In the genomic region with DNA sequence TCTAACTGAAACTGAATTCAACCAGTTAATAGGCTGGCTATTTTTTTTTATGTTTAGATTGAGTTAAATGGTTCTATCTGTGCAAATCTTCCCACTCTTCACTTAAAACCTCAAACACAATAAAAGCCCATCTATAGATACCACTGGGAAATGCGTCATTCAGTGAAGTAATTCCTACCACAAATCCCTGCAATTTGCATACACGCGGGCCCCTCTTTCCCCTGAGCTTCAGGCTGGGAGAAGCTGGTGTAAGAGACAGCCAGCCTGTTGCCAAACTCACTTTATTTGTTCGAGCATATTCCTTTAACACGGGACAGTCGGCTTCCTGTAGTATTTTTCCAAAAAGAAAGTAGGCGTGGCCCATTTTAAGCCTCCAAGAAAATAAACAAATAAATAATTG, we compare ENCODE assay signal across 14 cellular contexts. TPM values are rescaled to one million over a fixed set of nuclear protein-coding genes. Genes with fewer than 3 reads are reported as not detected.
DNase-seq lines count a peak whose midpoint lies in the region; ATAC-seq and TF ChIP-seq lines count a peak whose summit lies in the region.
"Had no signal": no experiment of that assay in that cellular context is flagged by ENCODE, and none has a peak within 500 bp of the region (broad histone marks: within the 10 kb centered on the region; RNA-seq: fewer than 3 reads in every experiment).

No MANE protein-coding gene starts in this region.

- H3K4me3 Mint-ChIP-seq in T-helper 17 cell (peak overlapping the region; percentile 41), immature natural killer cell (peak overlapping the region in 4 of 5 donors; percentile 33 to 85 (median 80)), MCF 10A (ENCODE audit: unreplicated experiment) (no peak overlapping the region)

- intact Hi-C loops in MCF 10A (cut with micrococcal nuclease) = no loop called here

- no peaks in the 10 kb centered on the region for H3K9me3 ChIP-seq in T-helper 17 cell (ENCODE audit: control insufficient read depth, low read length, poor library complexity, severe bottlenecking)
- H3K9me3 ChIP-seq: breast epithelium had no signal

- H3K4me3 ChIP-seq in HFF-Myc (replicated peaks; ENCODE audit: low read depth, low read length) = no peak overlapping the region
- H3K4me3 ChIP-seq: breast epithelium, psoas muscle had no signal

- CTCF ChIA-PET in MCF 10A (lab: Yijun Ruan, JAX) = no interaction called here

- no peaks in the 10 kb centered on the region for H3K36me3 Mint-ChIP-seq in T-helper 17 cell (ENCODE audit: low read depth)
- no peaks in the 10 kb centered on the region for H3K36me3 Mint-ChIP-seq in immature natural killer cell
- no peaks in the 10 kb centered on the region for H3K36me3 Mint-ChIP-seq in MCF 10A (ENCODE audit: insufficient read depth, unreplicated experiment)

- BruUV-seq in MCF 10A (replicated peaks; lab: Mats Ljungman, UMichigan) = no TSS peak

- H3K27me3 Mint-ChIP-seq in T-helper 17 cell (peaks cover 21% of the 10 kb centered on the region), immature natural killer cell (ENCODE audit: low read depth in 3 of 3) (peaks cover 0 to 2% (median 0%) of the 10 kb centered on the region in 3 donors), MCF 10A (ENCODE audit: insufficient read depth, unreplicated experiment) (no peaks in the 10 kb centered on the region)

- TF ChIP-seq CTCF in HFF-Myc (IDR thresholded peaks at IDR 0.05; ENCODE audit: low read depth, low read length, missing control alignments) = no peak
- TF ChIP-seq CTCF in MCF 10A (IDR thresholded peaks at IDR 0.05; ENCODE audit: unreplicated experiment) = no peak

- no peaks in the 10 kb centered on the region for H3K9me3 Mint-ChIP-seq in immature natural killer cell
- no peaks in the 10 kb centered on the region for H3K9me3 Mint-ChIP-seq in MCF 10A (ENCODE audit: unreplicated experiment)

- POLR2A ChIA-PET in MCF 10A (lab: Yijun Ruan, JAX) = no interaction called here

- ATAC-seq in T-helper 17 cell = no peak
- ATAC-seq in HG03159 (IDR thresholded peaks at IDR 0.05; ENCODE audit: unreplicated experiment) = no peak
- ATAC-seq: psoas muscle, SK-N-SH treated with all-trans-retinoic acid at 6 μM for 48 hours had no signal

- H3K4me1 Mint-ChIP-seq in T-helper 17 cell = peaks cover 6% of the 10 kb centered on the region
- H3K4me1 Mint-ChIP-seq in immature natural killer cell = peaks cover 15 to 27% of the 10 kb centered on the region in 2 donors
- H3K4me1 Mint-ChIP-seq in MCF 10A (ENCODE audit: insufficient read depth, unreplicated experiment) = no peaks in the 10 kb centered on the region

- H3K27ac Mint-ChIP-seq in T-helper 17 cell = no peak overlapping the region
- peak overlapping the region in 1 of 6 donors; percentile 65 for H3K27ac Mint-ChIP-seq in immature natural killer cell
- no peak overlapping the region for H3K27ac Mint-ChIP-seq in MCF 10A (ENCODE audit: low read depth, unreplicated experiment)

- DNase-seq in CD1c-positive myeloid dendritic cell (ENCODE audit: extremely low spot score) (peak; percentile 44), HFF-Myc (ENCODE audit: extremely low read depth, low read depth) (peak; percentile 9), T-helper 17 cell (no peak), immature natural killer cell (peak in 1 of 3 donors; percentile 8), MCF 10A (ENCODE audit: unreplicated experiment) (no peak), iPS-NIHi11 (ENCODE audit: low spot score) (no peak)
- DNase-seq: DMS53, midbrain, NCI-H1092, NCI-H69, psoas muscle had no signal

RNA-seq across cellular contexts. Expression of gene MCTP2, which starts 26.0 kb away (rescaled TPM):
- total RNA-seq in T-helper 17 cell (10 to 100 TPM; 16.2 to 23.1 TPM), MCF 10A (2022) (20.5 and 25.7 TPM in 2 replicates)
- 10 to 100 TPM; 30.2 to 83.7 (median 59.1) TPM for polyA plus RNA-seq in immature natural killer cell

Comparison
In these comparisons a context has a peak if more than half of its experiments do, and no peak if none do; other contexts are left out.
1. DNase-seq: peak in CD1c-positive myeloid dendritic cell (single experiment) and HFF-Myc (single experiment); none in T-helper 17 cell (0 of 3), MCF 10A (single experiment) and iPS-NIHi11 (single experiment).